In genomic region chr11:66639814-66640183, GRCh38 we compare ENCODE assay signal across 1 cellular context.
A peak's percentile ranks its signal among the peaks of the same experiment; 100 is the strongest.
TF ChIP-seq lines count a peak whose summit lies in the region.

No MANE protein-coding gene starts in this region.

TF ChIP-seq in GM12878, 131 proteins besides CTCF, POLR2A, EP300 and RAD21:
- peak; percentile 56 for TF ChIP-seq MLLT1 (IDR thresholded peaks at IDR 0.05)
